In genomic region chr10:97713828-97714400, GRCh38 we compare ENCODE assay signal across 8 cellular contexts.
DNase-seq lines count a peak whose midpoint lies in the region; ATAC-seq lines count a peak whose summit lies in the region.

No MANE protein-coding gene starts in this region.

- peaks cover 21% of the 10 kb centered on the region for H3K4me1 ChIP-seq in ES-I3 (ENCODE audit: insufficient read depth, low read length)
- H3K4me1 ChIP-seq in iPS-18a (ENCODE audit: control insufficient read depth, low read depth, low read length), result peaks cover 21% of the 10 kb centered on the region

- no peaks in the 10 kb centered on the region for H3K27me3 ChIP-seq in iPS-18a (ENCODE audit: control insufficient read depth, insufficient read depth, low read length)

- in situ Hi-C loops in T47D (cut with HindIII; ENCODE audit: low pct_unique_long_range_greater_than_20kb, low sequenced_read_pairs), result no loop called here

- peak; percentile 81 for ATAC-seq in GM21717 (IDR thresholded peaks at IDR 0.05; ENCODE audit: unreplicated experiment)
- ATAC-seq in HG03457 (IDR thresholded peaks at IDR 0.05; ENCODE audit: unreplicated experiment), result no peak

- H3K36me3 ChIP-seq in ES-I3 (ENCODE audit: insufficient read depth, low read length) (no peaks in the 10 kb centered on the region), iPS-18a (ENCODE audit: control insufficient read depth, low read depth, low read length) (peaks cover 15% of the 10 kb centered on the region)

- H3K9ac ChIP-seq in ES-I3 (ENCODE audit: low read depth, low read length) (peak overlapping the region; percentile 88), iPS-18a (ENCODE audit: low read length) (peak overlapping the region; percentile 63)

- peak overlapping the region; percentile 61 for H3K4me3 ChIP-seq in iPS-18a (ENCODE audit: low read length)
- peak overlapping the region; percentile 81 for H3K4me3 ChIP-seq in skeletal muscle cell (ENCODE audit: low read depth, low read length)

- DNase-seq in Kasumi-1 (lab: John Stamatoyannopoulos, UW) (peak; percentile 43 to 50), T-helper 2 cell (peak; percentile 17 to 68 (median 26)), T47D (ENCODE audit: low read depth in 1 of 2, low spot score in 1 of 2) (peak; percentile 86 to 98), skeletal muscle cell (ENCODE audit: low read depth) (no peak)

- H3K27ac ChIP-seq in iPS-18a (ENCODE audit: low read length), result no peak overlapping the region

- no peaks in the 10 kb centered on the region for H3K9me3 ChIP-seq in ES-I3 (ENCODE audit: control insufficient read depth, insufficient read depth, low read length)
- no peaks in the 10 kb centered on the region for H3K9me3 ChIP-seq in iPS-18a (ENCODE audit: control insufficient read depth, low read depth, low read length)
